Comparison of ENCODE assay signal across 1 cellular context in genomic region chr15:44426975-44427755, GRCh38.
A peak's percentile ranks its signal among the peaks of the same experiment; 100 is the strongest.
TF ChIP-seq lines count a peak whose summit lies in the region.

Gene CTDSPL2 (plus strand): TSS chr15:44427629. CDS start chr15:44459015, 31,386 bp downstream.

TF ChIP-seq in K562, 482 proteins besides CTCF, POLR2A, EP300 and RAD21 (continued from another document and continues in another):
- TF ChIP-seq, protein P1, sequence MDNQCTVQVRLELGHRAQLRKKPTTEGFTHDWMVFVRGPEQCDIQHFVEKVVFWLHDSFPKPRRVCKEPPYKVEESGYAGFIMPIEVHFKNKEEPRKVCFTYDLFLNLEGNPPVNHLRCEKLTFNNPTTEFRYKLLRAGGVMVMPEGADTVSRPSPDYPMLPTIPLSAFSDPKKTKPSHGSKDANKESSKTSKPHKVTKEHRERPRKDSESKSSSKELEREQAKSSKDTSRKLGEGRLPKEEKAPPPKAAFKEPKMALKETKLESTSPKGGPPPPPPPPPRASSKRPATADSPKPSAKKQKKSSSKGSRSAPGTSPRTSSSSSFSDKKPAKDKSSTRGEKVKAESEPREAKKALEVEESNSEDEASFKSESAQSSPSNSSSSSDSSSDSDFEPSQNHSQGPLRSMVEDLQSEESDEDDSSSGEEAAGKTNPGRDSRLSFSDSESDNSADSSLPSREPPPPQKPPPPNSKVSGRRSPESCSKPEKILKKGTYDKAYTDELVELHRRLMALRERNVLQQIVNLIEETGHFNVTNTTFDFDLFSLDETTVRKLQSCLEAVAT (IDR thresholded peaks at IDR 0.05), result 0 out of 4 replicates have a peak, but pooled peaks of 1 of the 2 experiments have one; percentile 2
- TF ChIP-seq ZNF77 (CRISPR knock-in tag; IDR thresholded peaks at IDR 0.05), result no peak
- no peak for TF ChIP-seq TFAM (CRISPR knock-in tag; conservative IDR thresholded peaks at IDR 0.05)
- TF ChIP-seq VEZF1 (CRISPR knock-in tag; IDR thresholded peaks at IDR 0.05), result peak; percentile 96
- no peak for TF ChIP-seq ZNF354B (CRISPR knock-in tag; IDR thresholded peaks at IDR 0.05)
- 0 out of 2 replicates have a peak, but pooled peaks have one; percentile 27 for TF ChIP-seq FOXP1 (CRISPR knock-in tag; IDR thresholded peaks at IDR 0.05)
- TF ChIP-seq SMC3 (conservative IDR thresholded peaks at IDR 0.05; ENCODE audit: insufficient read depth, low read depth, low read length), result no peak
- TF ChIP-seq SMAD3 (CRISPR knock-in tag; conservative IDR thresholded peaks at IDR 0.05), result peak; percentile 22; the same call in 1 of the 2 replicates
- TF ChIP-seq NCOR1 (IDR thresholded peaks at IDR 0.05), result peak; percentile 53
- TF ChIP-seq POLR3A (IDR thresholded peaks at IDR 0.05; ENCODE audit: borderline replicate concordance, extremely low read depth, insufficient read depth, insufficient read length), result no peak
- TF ChIP-seq NKRF (IDR thresholded peaks at IDR 0.05; ENCODE audit: borderline replicate concordance), result peak; percentile 33; the same call in 1 of the 2 replicates
- no peak for TF ChIP-seq NR2F6 (CRISPR knock-in tag; IDR thresholded peaks at IDR 0.05)
- TF ChIP-seq E2F3 (CRISPR knock-in tag; IDR thresholded peaks at IDR 0.05), result peak; percentile 93
- TF ChIP-seq TAF1 (IDR thresholded peaks at IDR 0.05; ENCODE audit: control insufficient read depth, extremely low read depth, insufficient read depth, low read length, severe bottlenecking), result peak; percentile 84
- TF ChIP-seq MAZ (CRISPR knock-in tag; conservative IDR thresholded peaks at IDR 0.05 in 1 of 2, IDR thresholded peaks at IDR 0.05 in 1 of 2), result peak; percentile 95 to 99
- TF ChIP-seq RBBP5 (IDR thresholded peaks at IDR 0.05; ENCODE audit: borderline replicate concordance, insufficient read depth, low read length, poor library complexity, severe bottlenecking), result peak; percentile 76
- no peak for TF ChIP-seq HMG20B (CRISPR knock-in tag; IDR thresholded peaks at IDR 0.05)
- peak; percentile 54; the same call in 1 of the 2 replicates for TF ChIP-seq MYNN (IDR thresholded peaks at IDR 0.05)
- no peak for TF ChIP-seq MYNN (CRISPR knock-in tag; IDR thresholded peaks at IDR 0.05)
- TF ChIP-seq TRIM24 (IDR thresholded peaks at IDR 0.05), result peak; percentile 44 to 74; a peak in 3 of 4 replicates
- TF ChIP-seq SMAD4 (CRISPR knock-in tag; conservative IDR thresholded peaks at IDR 0.05), result no peak
- TF ChIP-seq ZNF407 (IDR thresholded peaks at IDR 0.05; ENCODE audit: low read depth), result peak; percentile 95
- no peak for TF ChIP-seq FOXP4 (CRISPR knock-in tag; IDR thresholded peaks at IDR 0.05; ENCODE audit: borderline replicate concordance)
- TF ChIP-seq, protein P2, sequence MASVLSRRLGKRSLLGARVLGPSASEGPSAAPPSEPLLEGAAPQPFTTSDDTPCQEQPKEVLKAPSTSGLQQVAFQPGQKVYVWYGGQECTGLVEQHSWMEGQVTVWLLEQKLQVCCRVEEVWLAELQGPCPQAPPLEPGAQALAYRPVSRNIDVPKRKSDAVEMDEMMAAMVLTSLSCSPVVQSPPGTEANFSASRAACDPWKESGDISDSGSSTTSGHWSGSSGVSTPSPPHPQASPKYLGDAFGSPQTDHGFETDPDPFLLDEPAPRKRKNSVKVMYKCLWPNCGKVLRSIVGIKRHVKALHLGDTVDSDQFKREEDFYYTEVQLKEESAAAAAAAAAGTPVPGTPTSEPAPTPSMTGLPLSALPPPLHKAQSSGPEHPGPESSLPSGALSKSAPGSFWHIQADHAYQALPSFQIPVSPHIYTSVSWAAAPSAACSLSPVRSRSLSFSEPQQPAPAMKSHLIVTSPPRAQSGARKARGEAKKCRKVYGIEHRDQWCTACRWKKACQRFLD (CRISPR knock-in tag; IDR thresholded peaks at IDR 0.05), result 0 out of 2 replicates have a peak, but pooled peaks have one; percentile 61
- TF ChIP-seq ZNF639 (CRISPR knock-in tag; conservative IDR thresholded peaks at IDR 0.05 in 1 of 2, IDR thresholded peaks at IDR 0.05 in 1 of 2), result peak in 1 of 2 experiments; percentile 75; a peak in 1 of 4 replicates
- 0 out of 2 replicates have a peak, but pooled peaks have one; percentile 6 for TF ChIP-seq BHLHE40 (IDR thresholded peaks at IDR 0.05; ENCODE audit: low read length)
- TF ChIP-seq SMARCA5 (IDR thresholded peaks at IDR 0.05), result peak; percentile 14; the same call in 1 of the 2 replicates
- peak; percentile 86; the same call in 1 of the 2 replicates for TF ChIP-seq NFRKB (IDR thresholded peaks at IDR 0.05; ENCODE audit: low read depth)
- TF ChIP-seq PRMT5 (CRISPR knock-in tag; IDR thresholded peaks at IDR 0.05), result no peak
- TF ChIP-seq, protein P3, sequence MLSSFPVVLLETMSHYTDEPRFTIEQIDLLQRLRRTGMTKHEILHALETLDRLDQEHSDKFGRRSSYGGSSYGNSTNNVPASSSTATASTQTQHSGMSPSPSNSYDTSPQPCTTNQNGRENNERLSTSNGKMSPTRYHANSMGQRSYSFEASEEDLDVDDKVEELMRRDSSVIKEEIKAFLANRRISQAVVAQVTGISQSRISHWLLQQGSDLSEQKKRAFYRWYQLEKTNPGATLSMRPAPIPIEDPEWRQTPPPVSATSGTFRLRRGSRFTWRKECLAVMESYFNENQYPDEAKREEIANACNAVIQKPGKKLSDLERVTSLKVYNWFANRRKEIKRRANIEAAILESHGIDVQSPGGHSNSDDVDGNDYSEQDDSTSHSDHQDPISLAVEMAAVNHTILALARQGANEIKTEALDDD (IDR thresholded peaks at IDR 0.05), result peak; percentile 58; the same call in 1 of the 2 replicates
- no peak for TF ChIP-seq ZNF780A (CRISPR knock-in tag; IDR thresholded peaks at IDR 0.05)
- peak; percentile 55; the same call in 1 of the 2 replicates for TF ChIP-seq LEF1 (IDR thresholded peaks at IDR 0.05)
- TF ChIP-seq RBFOX2 (IDR thresholded peaks at IDR 0.05; ENCODE audit: low read depth, low read length), result peak; percentile 95
- TF ChIP-seq ZNF584 (CRISPR knock-in tag; IDR thresholded peaks at IDR 0.05; ENCODE audit: low read depth), result 0 out of 2 replicates have a peak, but pooled peaks have one; percentile 46
- TF ChIP-seq, protein P4, sequence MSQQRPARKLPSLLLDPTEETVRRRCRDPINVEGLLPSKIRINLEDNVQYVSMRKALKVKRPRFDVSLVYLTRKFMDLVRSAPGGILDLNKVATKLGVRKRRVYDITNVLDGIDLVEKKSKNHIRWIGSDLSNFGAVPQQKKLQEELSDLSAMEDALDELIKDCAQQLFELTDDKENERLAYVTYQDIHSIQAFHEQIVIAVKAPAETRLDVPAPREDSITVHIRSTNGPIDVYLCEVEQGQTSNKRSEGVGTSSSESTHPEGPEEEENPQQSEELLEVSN (IDR thresholded peaks at IDR 0.05; ENCODE audit: borderline replicate concordance in 1 of 2, extremely low read depth in 1 of 2, insufficient read depth in 1 of 2, insufficient read length in 1 of 2, low read depth in 1 of 2, low read length in 1 of 2, poor library complexity in 1 of 2, severe bottlenecking in 1 of 2), result peak; percentile 83 to 90
- TF ChIP-seq HNRNPLL (IDR thresholded peaks at IDR 0.05; ENCODE audit: low read depth, low read length, poor library complexity, severe bottlenecking), result peak; percentile 98
- TF ChIP-seq JUND (IDR thresholded peaks at IDR 0.05; ENCODE audit: borderline replicate concordance, low read depth, low read length), result peak; percentile 57
- peak; percentile 44; the same call in 1 of the 3 replicates for TF ChIP-seq JUND (tag; IDR thresholded peaks at IDR 0.05; ENCODE audit: borderline replicate concordance, low read depth, low read length)
- peak; percentile 25; the same call in 1 of the 2 replicates for TF ChIP-seq CBFB (CRISPR knock-in tag; IDR thresholded peaks at IDR 0.05)
- no peak for TF ChIP-seq ARID2 (IDR thresholded peaks at IDR 0.05)
- TF ChIP-seq ARNT (IDR thresholded peaks at IDR 0.05), result peak in 1 of 2 experiments; percentile 73; a peak in 2 of 4 replicates
